In the genomic region with DNA sequence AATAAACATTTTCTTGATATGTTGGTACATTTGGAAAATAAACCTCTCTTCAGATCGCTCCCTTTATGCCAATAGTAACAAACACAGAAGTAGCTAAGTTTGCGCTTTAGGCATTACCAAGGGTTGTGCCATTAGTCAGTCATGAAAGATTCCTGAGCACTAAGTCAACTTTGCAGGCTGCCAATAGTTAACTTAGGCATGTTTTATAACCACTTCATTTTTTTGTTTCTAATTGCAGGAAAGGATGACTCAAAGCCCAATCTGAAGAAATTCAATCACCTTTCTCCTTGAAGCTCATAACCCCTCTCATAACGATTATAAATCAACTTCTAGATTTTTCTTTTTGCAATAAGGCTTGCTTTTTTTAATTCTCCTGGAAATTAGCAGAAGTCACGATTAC, we compare ENCODE assay signal across 14 cellular contexts.
DNase-seq lines count a peak whose midpoint lies in the region; ATAC-seq and TF ChIP-seq lines count a peak whose summit lies in the region.
"Had no signal": no experiment of that assay in that cellular context is flagged by ENCODE, and none has a peak within 500 bp of the region (broad histone marks: within the 10 kb centered on the region; RNA-seq: fewer than 3 reads in every experiment).

No MANE protein-coding gene starts in this region.

- H3K9me3 ChIP-seq in adipocyte (ENCODE audit: control insufficient read depth, low read length) (no peaks in the 10 kb centered on the region), tibial artery (no peaks in the 10 kb centered on the region)
- H3K9me3 ChIP-seq: esophagus muscularis mucosa, right atrium auricular region had no signal

- intact Hi-C loops in tibial artery (cut with DNase I; ENCODE audit: low total_unique reads) = no loop called here

- no peak overlapping the region for H3K4me3 ChIP-seq in adipocyte (ENCODE audit: low read length)
- H3K4me3 ChIP-seq in tibial artery = no peak overlapping the region
- H3K4me3 ChIP-seq: esophagus muscularis mucosa, right atrium auricular region had no signal

- H3K36me3 ChIP-seq in adipocyte (ENCODE audit: control insufficient read depth, insufficient read depth, low read length, severe bottlenecking) (no peaks in the 10 kb centered on the region), tibial artery (no peaks in the 10 kb centered on the region)
- H3K36me3 ChIP-seq: esophagus muscularis mucosa, right atrium auricular region had no signal

- H3K27me3 ChIP-seq in adipocyte (replicated peaks; ENCODE audit: control insufficient read depth, insufficient read depth, low read length) (peaks cover 9% of the 10 kb centered on the region), tibial artery (no peaks in the 10 kb centered on the region)
- H3K27me3 ChIP-seq: esophagus muscularis mucosa, right atrium auricular region had no signal

- DNase-seq in GM04503 (ENCODE audit: low read depth) (peak; percentile 71), adipocyte (ENCODE audit: low read depth) (peak; percentile 8), fibroblast of the conjunctiva (ENCODE audit: low read depth) (peak; percentile 84), tibial artery (no peak), NCI-H446 (lab: John Stamatoyannopoulos, UW) (no peak), COR-L47 (lab: John Stamatoyannopoulos, UW) (no peak)
- DNase-seq: activated CD4-positive, alpha-beta T cell treated with anti-CD3 and anti-CD28 coated beads, Interleukin-2, amount 50 U/mL, for 4 hours; immature natural killer cell; substantia nigra had no signal

- no peak for TF ChIP-seq CTCF in tibial artery (IDR thresholded peaks at IDR 0.05)

- no peak overlapping the region for H3K9ac ChIP-seq in adipocyte (ENCODE audit: low read length)

- ATAC-seq in HG02852 (IDR thresholded peaks at IDR 0.05; ENCODE audit: unreplicated experiment) = no peak
- ATAC-seq in HG02840 (IDR thresholded peaks at IDR 0.05; ENCODE audit: low FRiP score, unreplicated experiment) = no peak
- ATAC-seq: activated T-helper 17 cell treated with anti-CD3 and anti-CD28 coated beads, Interleukin-2, amount 50 U/mL, for 72 hours had no signal

- H3K27ac ChIP-seq in tibial artery = peak overlapping the region; percentile 20 to 60
- H3K27ac ChIP-seq: esophagus muscularis mucosa, right atrium auricular region had no signal

- H3K4me1 ChIP-seq in adipocyte (ENCODE audit: control insufficient read depth, insufficient read depth, low read length) (peaks cover 20% of the 10 kb centered on the region), tibial artery (peaks cover 0 to 48% (median 16%) of the 10 kb centered on the region in 4 donors)
- H3K4me1 ChIP-seq: esophagus muscularis mucosa, right atrium auricular region had no signal

Comparison
In these comparisons a context has a peak if more than half of its experiments do, and no peak if none do; other contexts are left out.
1. DNase-seq: peak in GM04503 (single experiment), adipocyte (single experiment) and fibroblast of the conjunctiva (single experiment); none in tibial artery (0 of 2), NCI-H446 (0 of 2) and COR-L47 (single experiment).